Comparison of ENCODE assay signal across 8 cellular contexts in genomic region chrX:125203737-125204578, GRCh38.
DNase-seq lines count a peak whose midpoint lies in the region; ATAC-seq and TF ChIP-seq lines count a peak whose summit lies in the region.

No MANE protein-coding gene starts in this region.

- intact Hi-C loops in left cardiac atrium (cut with DNase I) = no loop called here

- no peaks in the 10 kb centered on the region for H3K36me3 Mint-ChIP-seq in activated T-cell treated with anti-CD3 and anti-CD28 coated beads, Interleukin-2, amount 50 U/mL, for 4 hours (ENCODE audit: insufficient read depth)
- no peaks in the 10 kb centered on the region for H3K36me3 Mint-ChIP-seq in progenitor cell of endocrine pancreas (ENCODE audit: insufficient read depth)

- peaks cover 18% of the 10 kb centered on the region for H3K4me1 Mint-ChIP-seq in activated T-cell treated with anti-CD3 and anti-CD28 coated beads, Interleukin-2, amount 50 U/mL, for 4 hours (ENCODE audit: low read depth)
- H3K4me1 Mint-ChIP-seq in progenitor cell of endocrine pancreas (ENCODE audit: low read depth) = peaks cover 13% of the 10 kb centered on the region

- H3K4me3 Mint-ChIP-seq in activated T-cell treated with anti-CD3 and anti-CD28 coated beads, Interleukin-2, amount 50 U/mL, for 4 hours = peak overlapping the region; percentile 65
- peak overlapping the region; percentile 72 for H3K4me3 Mint-ChIP-seq in progenitor cell of endocrine pancreas (ENCODE audit: low read depth)

- ATAC-seq in activated T-cell treated with anti-CD3 and anti-CD28 coated beads, Interleukin-2, amount 50 U/mL, for 4 hours = peak; percentile 43 to 48
- ATAC-seq in left cardiac atrium (peak; percentile 62 to 69), GM18519 (IDR thresholded peaks at IDR 0.05; ENCODE audit: low FRiP score, unreplicated experiment) (no peak)

- no peak for TF ChIP-seq CTCF in progenitor cell of endocrine pancreas (IDR thresholded peaks at IDR 0.05; ENCODE audit: unreplicated experiment)

- H3K9me3 Mint-ChIP-seq in activated T-cell treated with anti-CD3 and anti-CD28 coated beads, Interleukin-2, amount 50 U/mL, for 4 hours = no peaks in the 10 kb centered on the region
- H3K9me3 Mint-ChIP-seq in progenitor cell of endocrine pancreas (ENCODE audit: low read depth) = no peaks in the 10 kb centered on the region

- no peak for DNase-seq in activated T-cell treated with anti-CD3 and anti-CD28 coated beads, Interleukin-2, amount 50 U/mL, for 4 hours
- DNase-seq in activated T-cell treated with anti-CD3 and anti-CD28 coated beads for 4 hours (no peak), left cardiac atrium (peak; percentile 20), progenitor cell of endocrine pancreas (ENCODE audit: low spot score, unreplicated experiment) (peak; percentile 26), SIG-M5 (lab: John Stamatoyannopoulos, UW) (no peak), RKO (ENCODE audit: low spot score) (no peak)
- peak; percentile 21 to 39 for DNase-seq in activated T-cell treated with anti-CD3 and anti-CD28 coated beads, Interleukin-2, amount 50 U/mL, for 48 hours

- no peak overlapping the region for H3K27ac Mint-ChIP-seq in progenitor cell of endocrine pancreas

- peaks cover 32% of the 10 kb centered on the region for H3K27me3 Mint-ChIP-seq in activated T-cell treated with anti-CD3 and anti-CD28 coated beads, Interleukin-2, amount 50 U/mL, for 4 hours (ENCODE audit: low read depth)
- H3K27me3 Mint-ChIP-seq in progenitor cell of endocrine pancreas = peaks cover 68% of the 10 kb centered on the region

Comparison
In these comparisons a context has a peak if more than half of its experiments do, and no peak if none do; other contexts are left out.
1. DNase-seq: peak in activated T-cell treated with anti-CD3 and anti-CD28 coated beads, Interleukin-2, amount 50 U/mL, for 48 hours (2 of 2), left cardiac atrium (single experiment) and progenitor cell of endocrine pancreas (single experiment); none in activated T-cell treated with anti-CD3 and anti-CD28 coated beads, Interleukin-2, amount 50 U/mL, for 4 hours (single experiment), activated T-cell treated with anti-CD3 and anti-CD28 coated beads for 4 hours (single experiment), SIG-M5 (single experiment) and RKO (single experiment).